In genomic region chr3:33115024-33115768, GRCh38 we compare ENCODE assay signal across 1 cellular context.
TF ChIP-seq lines count a peak whose summit lies in the region.

No MANE protein-coding gene starts in this region.

TF ChIP-seq in HEK293, 187 proteins besides CTCF, POLR2A, EP300 and RAD21 (continued from another document and continues in another):
- TF ChIP-seq, protein P1, sequence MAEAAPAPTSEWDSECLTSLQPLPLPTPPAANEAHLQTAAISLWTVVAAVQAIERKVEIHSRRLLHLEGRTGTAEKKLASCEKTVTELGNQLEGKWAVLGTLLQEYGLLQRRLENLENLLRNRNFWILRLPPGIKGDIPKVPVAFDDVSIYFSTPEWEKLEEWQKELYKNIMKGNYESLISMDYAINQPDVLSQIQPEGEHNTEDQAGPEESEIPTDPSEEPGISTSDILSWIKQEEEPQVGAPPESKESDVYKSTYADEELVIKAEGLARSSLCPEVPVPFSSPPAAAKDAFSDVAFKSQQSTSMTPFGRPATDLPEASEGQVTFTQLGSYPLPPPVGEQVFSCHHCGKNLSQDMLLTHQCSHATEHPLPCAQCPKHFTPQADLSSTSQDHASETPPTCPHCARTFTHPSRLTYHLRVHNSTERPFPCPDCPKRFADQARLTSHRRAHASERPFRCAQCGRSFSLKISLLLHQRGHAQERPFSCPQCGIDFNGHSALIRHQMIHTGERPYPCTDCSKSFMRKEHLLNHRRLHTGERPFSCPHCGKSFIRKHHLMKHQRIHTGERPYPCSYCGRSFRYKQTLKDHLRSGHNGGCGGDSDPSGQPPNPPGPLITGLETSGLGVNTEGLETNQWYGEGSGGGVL (tag by site-specific recombination; IDR thresholded peaks at IDR 0.05): no peak; the same call in 1 of the 2 replicates
- no peak for TF ChIP-seq YY1 (tag by site-specific recombination; IDR thresholded peaks at IDR 0.05)
- 0 out of 2 replicates have a peak, but pooled peaks have one; percentile 11 for TF ChIP-seq ZNF660 (tag by site-specific recombination; IDR thresholded peaks at IDR 0.05)
- no peak for TF ChIP-seq ZBTB21 (tag by site-specific recombination; IDR thresholded peaks at IDR 0.05)
- TF ChIP-seq, protein P2, sequence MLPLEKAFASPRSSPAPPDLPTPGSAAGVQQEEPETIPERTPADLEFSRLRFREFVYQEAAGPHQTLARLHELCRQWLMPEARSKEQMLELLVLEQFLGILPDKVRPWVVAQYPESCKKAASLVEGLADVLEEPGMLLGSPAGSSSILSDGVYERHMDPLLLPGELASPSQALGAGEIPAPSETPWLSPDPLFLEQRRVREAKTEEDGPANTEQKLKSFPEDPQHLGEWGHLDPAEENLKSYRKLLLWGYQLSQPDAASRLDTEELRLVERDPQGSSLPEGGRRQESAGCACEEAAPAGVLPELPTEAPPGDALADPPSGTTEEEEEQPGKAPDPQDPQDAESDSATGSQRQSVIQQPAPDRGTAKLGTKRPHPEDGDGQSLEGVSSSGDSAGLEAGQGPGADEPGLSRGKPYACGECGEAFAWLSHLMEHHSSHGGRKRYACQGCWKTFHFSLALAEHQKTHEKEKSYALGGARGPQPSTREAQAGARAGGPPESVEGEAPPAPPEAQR (tag by site-specific recombination; IDR thresholded peaks at IDR 0.05): no peak
- no peak for TF ChIP-seq ZNF610 (tag by site-specific recombination; IDR thresholded peaks at IDR 0.05; ENCODE audit: borderline replicate concordance)
- no peak for TF ChIP-seq ZNF16 (tag by site-specific recombination; IDR thresholded peaks at IDR 0.05; ENCODE audit: low read depth)
- TF ChIP-seq ZNF654 (tag by site-specific recombination; IDR thresholded peaks at IDR 0.05; ENCODE audit: low read depth): no peak
- TF ChIP-seq OVOL3 (tag by site-specific recombination; IDR thresholded peaks at IDR 0.05): no peak
- no peak for TF ChIP-seq RBAK (tag by site-specific recombination; IDR thresholded peaks at IDR 0.05)
- TF ChIP-seq ZBTB20 (tag by site-specific recombination; IDR thresholded peaks at IDR 0.05): peak; percentile 48; the same call in 1 of the 2 replicates
- TF ChIP-seq ZNF560 (tag by site-specific recombination; IDR thresholded peaks at IDR 0.05; ENCODE audit: borderline replicate concordance): no peak
- TF ChIP-seq, protein P3, sequence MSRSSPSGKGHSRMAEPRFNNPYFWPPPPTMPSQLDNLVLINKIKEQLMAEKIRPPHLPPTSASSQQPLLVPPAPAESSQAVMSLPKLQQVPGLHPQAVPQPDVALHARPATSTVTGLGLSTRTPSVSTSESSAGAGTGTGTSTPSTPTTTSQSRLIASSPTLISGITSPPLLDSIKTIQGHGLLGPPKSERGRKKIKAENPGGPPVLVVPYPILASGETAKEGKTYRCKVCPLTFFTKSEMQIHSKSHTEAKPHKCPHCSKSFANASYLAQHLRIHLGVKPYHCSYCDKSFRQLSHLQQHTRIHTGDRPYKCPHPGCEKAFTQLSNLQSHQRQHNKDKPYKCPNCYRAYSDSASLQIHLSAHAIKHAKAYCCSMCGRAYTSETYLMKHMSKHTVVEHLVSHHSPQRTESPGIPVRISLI (tag by site-specific recombination; IDR thresholded peaks at IDR 0.05): no peak
- no peak for TF ChIP-seq KLF8 (tag by site-specific recombination; IDR thresholded peaks at IDR 0.05)
- peak; percentile 80 for TF ChIP-seq TCF7L2 (IDR thresholded peaks at IDR 0.05; ENCODE audit: borderline replicate concordance, low read depth, low read length)
- no peak for TF ChIP-seq HOXA7 (CRISPR knock-in tag; IDR thresholded peaks at IDR 0.05; ENCODE audit: borderline replicate concordance)
- TF ChIP-seq ZNF585B (tag by site-specific recombination; IDR thresholded peaks at IDR 0.05): no peak
- peak; percentile 34; the same call in 1 of the 2 replicates for TF ChIP-seq ZNF366 (tag by site-specific recombination; conservative IDR thresholded peaks at IDR 0.05)
- TF ChIP-seq ZNF501 (tag by site-specific recombination; IDR thresholded peaks at IDR 0.05): peak; percentile 51; the same call in 1 of the 2 replicates
- no peak for TF ChIP-seq ZNF48 (tag by site-specific recombination; IDR thresholded peaks at IDR 0.05)
- TF ChIP-seq MYNN (tag by site-specific recombination; IDR thresholded peaks at IDR 0.05; ENCODE audit: borderline replicate concordance): no peak
- TF ChIP-seq KLF1 (tag by site-specific recombination; IDR thresholded peaks at IDR 0.05): no peak
- TF ChIP-seq ZNF426 (tag by site-specific recombination; IDR thresholded peaks at IDR 0.05): no peak
- peak; percentile 78 for TF ChIP-seq SP7 (tag by site-specific recombination; IDR thresholded peaks at IDR 0.05)
- no peak for TF ChIP-seq ZNF843 (tag by site-specific recombination; IDR thresholded peaks at IDR 0.05)
- no peak for TF ChIP-seq ZNF239 (tag by site-specific recombination; IDR thresholded peaks at IDR 0.05)
- no peak for TF ChIP-seq PRDM6 (tag by site-specific recombination; IDR thresholded peaks at IDR 0.05)
- no peak for TF ChIP-seq ZNF776 (tag by site-specific recombination; IDR thresholded peaks at IDR 0.05; ENCODE audit: borderline replicate concordance)
- TF ChIP-seq PRDM4 (tag by site-specific recombination; IDR thresholded peaks at IDR 0.05): no peak
- no peak for TF ChIP-seq SCRT1 (tag by site-specific recombination; IDR thresholded peaks at IDR 0.05; ENCODE audit: borderline replicate concordance)
- TF ChIP-seq, protein P4, sequence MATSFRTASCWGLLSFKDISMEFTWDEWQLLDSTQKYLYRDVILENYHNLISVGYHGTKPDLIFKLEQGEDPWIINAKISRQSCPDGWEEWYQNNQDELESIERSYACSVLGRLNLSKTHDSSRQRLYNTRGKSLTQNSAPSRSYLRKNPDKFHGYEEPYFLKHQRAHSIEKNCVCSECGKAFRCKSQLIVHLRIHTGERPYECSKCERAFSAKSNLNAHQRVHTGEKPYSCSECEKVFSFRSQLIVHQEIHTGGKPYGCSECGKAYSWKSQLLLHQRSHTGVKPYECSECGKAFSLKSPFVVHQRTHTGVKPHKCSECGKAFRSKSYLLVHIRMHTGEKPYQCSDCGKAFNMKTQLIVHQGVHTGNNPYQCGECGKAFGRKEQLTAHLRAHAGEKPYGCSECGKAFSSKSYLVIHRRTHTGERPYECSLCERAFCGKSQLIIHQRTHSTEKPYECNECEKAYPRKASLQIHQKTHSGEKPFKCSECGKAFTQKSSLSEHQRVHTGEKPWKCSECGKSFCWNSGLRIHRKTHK (tag by site-specific recombination; IDR thresholded peaks at IDR 0.05): no peak
- TF ChIP-seq ZFHX2 (tag by site-specific recombination; conservative IDR thresholded peaks at IDR 0.05): no peak
- no peak for TF ChIP-seq ZNF514 (tag by site-specific recombination; IDR thresholded peaks at IDR 0.05)
- TF ChIP-seq ZEB2 (tag by site-specific recombination; IDR thresholded peaks at IDR 0.05): no peak
- no peak for TF ChIP-seq ZNF707 (tag by site-specific recombination; IDR thresholded peaks at IDR 0.05)
- no peak for TF ChIP-seq GLI4 (tag by site-specific recombination; IDR thresholded peaks at IDR 0.05)
- TF ChIP-seq ZNF121 (tag by site-specific recombination; IDR thresholded peaks at IDR 0.05): no peak
- no peak for TF ChIP-seq ZNF658 (tag by site-specific recombination; IDR thresholded peaks at IDR 0.05)
- no peak for TF ChIP-seq ZNF157 (tag by site-specific recombination; IDR thresholded peaks at IDR 0.05)
- no peak for TF ChIP-seq ZNF155 (tag by site-specific recombination; IDR thresholded peaks at IDR 0.05)
- no peak for TF ChIP-seq ZNF548 (tag by site-specific recombination; IDR thresholded peaks at IDR 0.05)
- no peak for TF ChIP-seq ZNF132 (tag by site-specific recombination; IDR thresholded peaks at IDR 0.05; ENCODE audit: borderline replicate concordance)
- TF ChIP-seq, protein P5, sequence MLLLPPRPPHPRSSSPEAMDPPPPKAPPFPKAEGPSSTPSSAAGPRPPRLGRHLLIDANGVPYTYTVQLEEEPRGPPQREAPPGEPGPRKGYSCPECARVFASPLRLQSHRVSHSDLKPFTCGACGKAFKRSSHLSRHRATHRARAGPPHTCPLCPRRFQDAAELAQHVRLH (tag by site-specific recombination; IDR thresholded peaks at IDR 0.05): no peak
- TF ChIP-seq KLF10 (tag by site-specific recombination; IDR thresholded peaks at IDR 0.05): 0 out of 2 replicates have a peak, but pooled peaks have one; percentile 46
- no peak for TF ChIP-seq BCL11A (tag by site-specific recombination; IDR thresholded peaks at IDR 0.05; ENCODE audit: low read depth)
- TF ChIP-seq GLIS1 (tag by site-specific recombination; IDR thresholded peaks at IDR 0.05): no peak
- no peak for TF ChIP-seq ZFP37 (tag by site-specific recombination; IDR thresholded peaks at IDR 0.05)
- TF ChIP-seq ZNF768 (tag by site-specific recombination; IDR thresholded peaks at IDR 0.05): no peak
- TF ChIP-seq ZNF645 (tag by site-specific recombination; IDR thresholded peaks at IDR 0.05): no peak
- peak; percentile 61 for TF ChIP-seq ZNF335 (tag by site-specific recombination; conservative IDR thresholded peaks at IDR 0.05)
- no peak for TF ChIP-seq ZBTB26 (tag by site-specific recombination; optimal IDR thresholded peaks at IDR 0.05)
- peak; percentile 42; the same call in 1 of the 2 replicates for TF ChIP-seq ZNF394 (tag by site-specific recombination; IDR thresholded peaks at IDR 0.05; ENCODE audit: borderline replicate concordance)
- no peak for TF ChIP-seq ZNF324 (tag by site-specific recombination; IDR thresholded peaks at IDR 0.05)
- peak; percentile 47; the same call in 1 of the 2 replicates for TF ChIP-seq ZXDB (tag by site-specific recombination; IDR thresholded peaks at IDR 0.05)
- TF ChIP-seq ZNF621 (tag by site-specific recombination; IDR thresholded peaks at IDR 0.05): no peak
- TF ChIP-seq ZBTB8A (tag by site-specific recombination; IDR thresholded peaks at IDR 0.05): no peak
- no peak for TF ChIP-seq SP3 (tag by site-specific recombination; IDR thresholded peaks at IDR 0.05)
- TF ChIP-seq ZNF529 (tag by site-specific recombination; IDR thresholded peaks at IDR 0.05; ENCODE audit: insufficient replicate concordance): no peak
- TF ChIP-seq ZFP41 (tag by site-specific recombination; IDR thresholded peaks at IDR 0.05; ENCODE audit: borderline replicate concordance): no peak
- no peak for TF ChIP-seq ZNF488 (tag by site-specific recombination; IDR thresholded peaks at IDR 0.05)
- no peak for TF ChIP-seq EGR2 (tag by site-specific recombination; IDR thresholded peaks at IDR 0.05; ENCODE audit: low read depth)
- no peak for TF ChIP-seq KLF9 (tag by site-specific recombination; IDR thresholded peaks at IDR 0.05; ENCODE audit: low read depth)
